In genomic region chr14:100524933-100525243, GRCh38 we compare ENCODE assay signal across 9 cellular contexts.
DNase-seq lines count a peak whose midpoint lies in the region; ATAC-seq and TF ChIP-seq lines count a peak whose summit lies in the region.
"Had no signal": no experiment of that assay in that cellular context is flagged by ENCODE, and none has a peak within 500 bp of the region (broad histone marks: within the 10 kb centered on the region; RNA-seq: fewer than 3 reads in every experiment).

No MANE protein-coding gene starts in this region.

- ATAC-seq in left lobe of liver (peak; percentile 55), GM19463 (IDR thresholded peaks at IDR 0.05; ENCODE audit: unreplicated experiment) (no peak)

- no peaks in the 10 kb centered on the region for H3K27me3 ChIP-seq in BE2C
- H3K27me3 ChIP-seq in H7 (ENCODE audit: control insufficient read depth, insufficient read depth, low read length) = no peaks in the 10 kb centered on the region

- no peak; the same call in 1 of the 2 replicates for TF ChIP-seq CTCF in BE2C (IDR thresholded peaks at IDR 0.05; ENCODE audit: low read depth, low read length)

- no peaks in the 10 kb centered on the region for H3K36me3 ChIP-seq in BE2C
- peaks cover 4% of the 10 kb centered on the region for H3K36me3 ChIP-seq in H7 (replicated peaks; ENCODE audit: control insufficient read depth, insufficient read depth, low read length)

- H3K9me3 Mint-ChIP-seq in activated CD4-positive, alpha-beta memory T cell treated with anti-CD3 and anti-CD28 coated beads, Interleukin-2, amount 10 ng/mL, durations not matched to agents 7 days and 5 days = no peaks in the 10 kb centered on the region
- H3K9me3 Mint-ChIP-seq: naive B cell had no signal

- POLR2A ChIA-PET in activated CD4-positive, alpha-beta memory T cell treated with anti-CD3 and anti-CD28 coated beads, Interleukin-2, amount 10 ng/mL, durations not matched to agents 7 days and 5 days (lab: Charles Lee) = interaction anchor here (1.2 kb wide), 1 partner anchor 121 kb away, joined by 3 read pairs; no protein-coding TSS in a partner anchor

- H3K36me3 Mint-ChIP-seq in activated CD4-positive, alpha-beta memory T cell treated with anti-CD3 and anti-CD28 coated beads, Interleukin-2, amount 10 ng/mL, durations not matched to agents 7 days and 5 days (ENCODE audit: low read depth) = no peaks in the 10 kb centered on the region
- H3K36me3 Mint-ChIP-seq: naive B cell had no signal

- no peak overlapping the region for H3K27ac Mint-ChIP-seq in activated CD4-positive, alpha-beta memory T cell treated with anti-CD3 and anti-CD28 coated beads, Interleukin-2, amount 10 ng/mL, durations not matched to agents 7 days and 5 days

- no peaks in the 10 kb centered on the region for H3K27me3 Mint-ChIP-seq in activated CD4-positive, alpha-beta memory T cell treated with anti-CD3 and anti-CD28 coated beads, Interleukin-2, amount 10 ng/mL, durations not matched to agents 7 days and 5 days
- H3K27me3 Mint-ChIP-seq: naive B cell had no signal

- DNase-seq in BE2C (peak; percentile 12), H7 (peak; percentile 83), left lobe of liver (ENCODE audit: low spot score) (no peak), amniotic stem cell (lab: John Stamatoyannopoulos, UW) (no peak), OCI-M2 (lab: John Stamatoyannopoulos, UW; ENCODE audit: unreplicated experiment) (no peak), SKM-1 (lab: John Stamatoyannopoulos, UW; ENCODE audit: unreplicated experiment) (no peak)
- peak; percentile 48 for DNase-seq in activated CD4-positive, alpha-beta memory T cell treated with anti-CD3 and anti-CD28 coated beads, Interleukin-2, amount 10 ng/mL, durations not matched to agents 7 days and 5 days
- DNase-seq: naive B cell had no signal

- H3K4me3 Mint-ChIP-seq in activated CD4-positive, alpha-beta memory T cell treated with anti-CD3 and anti-CD28 coated beads, Interleukin-2, amount 10 ng/mL, durations not matched to agents 7 days and 5 days = no peak overlapping the region
- H3K4me3 Mint-ChIP-seq: naive B cell had no signal

- no peaks in the 10 kb centered on the region for H3K4me1 Mint-ChIP-seq in activated CD4-positive, alpha-beta memory T cell treated with anti-CD3 and anti-CD28 coated beads, Interleukin-2, amount 10 ng/mL, durations not matched to agents 7 days and 5 days
- H3K4me1 Mint-ChIP-seq: naive B cell had no signal

- H3K9me3 ChIP-seq in BE2C = no peaks in the 10 kb centered on the region

- H3K4me3 ChIP-seq in BE2C (ENCODE audit: low read depth, low read length) = no peak overlapping the region
- H3K4me3 ChIP-seq in H7 (ENCODE audit: insufficient read depth, low read depth, low read length) = no peak overlapping the region

- H3K4me1 ChIP-seq in BE2C = no peaks in the 10 kb centered on the region

- CTCF ChIA-PET in activated CD4-positive, alpha-beta memory T cell treated with anti-CD3 and anti-CD28 coated beads, Interleukin-2, amount 10 ng/mL, durations not matched to agents 7 days and 5 days (lab: Charles Lee) = interaction anchor here (0.7 to 3.5 kb wide), 2 partner anchors 9 to 120 kb away, joined by 3 to 20 read pairs; no protein-coding TSS in a partner anchor

Comparison
In these comparisons a context has a peak if more than half of its experiments do, and no peak if none do; other contexts are left out.
1. DNase-seq: peak in BE2C (single experiment), H7 (single experiment) and activated CD4-positive, alpha-beta memory T cell treated with anti-CD3 and anti-CD28 coated beads, Interleukin-2, amount 10 ng/mL, durations not matched to agents 7 days and 5 days (single experiment); none in left lobe of liver (single experiment), amniotic stem cell (single experiment), OCI-M2 (single experiment) and SKM-1 (single experiment).